24 cellular contexts compared by ENCODE assay signal in the genomic region with DNA sequence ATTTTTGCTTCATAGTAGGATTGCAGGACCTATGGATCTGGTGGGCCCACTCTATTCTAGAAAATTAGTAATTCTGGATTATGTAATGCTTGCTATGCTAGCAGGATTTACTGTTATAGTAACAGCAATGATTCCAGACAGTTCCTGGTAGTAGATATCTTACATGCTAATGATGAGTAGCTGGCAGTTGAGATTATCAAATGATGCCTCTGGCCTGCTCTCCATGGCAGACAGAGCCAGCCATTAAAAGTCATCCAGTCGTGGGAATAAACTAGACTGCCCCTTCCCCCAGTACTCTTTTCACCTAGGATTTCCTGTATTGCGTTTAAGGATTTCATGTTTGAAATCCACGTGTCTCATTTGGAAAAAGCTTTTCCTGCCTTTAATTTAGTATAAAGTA.
"Had no signal": no experiment of that assay in that cellular context is flagged by ENCODE, and none has a peak within 500 bp of the region (broad histone marks: within the 10 kb centered on the region; RNA-seq: fewer than 3 reads in every experiment).

No MANE protein-coding gene starts in this region.

- DNase-seq: activated B cell treated with CpG ODN at 0.5 μM for 24 hours; activated CD4-positive, alpha-beta T cell treated with anti-CD3 and anti-CD28 coated beads, Interleukin-2, amount 50 U/mL, for 1 hour; activated CD8-positive, alpha-beta T cell treated with anti-CD3 and anti-CD28 coated beads for 36 hours; activated gamma-delta T cell treated with Interleukin-2 at 50 U/mL for 16 hours; activated naive CD4-positive, alpha-beta T cell treated with anti-CD3 and anti-CD28 coated beads, Interleukin-2, amount 50 U/mL, for 16 hours; activated T-cell treated with anti-CD3 and anti-CD28 coated beads, Interleukin-2, amount 50 U/mL, for 4 hours; dorsolateral prefrontal cortex; effector memory CD4-positive, alpha-beta T cell; hypothalamus; immature natural killer cell; mucosa of descending colon; sigmoid colon; stimulated activated CD4-positive, alpha-beta T cell treated with anti-CD3 and anti-CD28 coated beads, Interleukin-15, amount 100 ng/mL, for 24 hours; stimulated activated CD4-positive, alpha-beta T cell treated with anti-CD3 and anti-CD28 coated beads, Interleukin-2, amount 100 ng/mL, for 24 hours; stimulated activated naive B cell treated with anti-CD40 and anti-IgM and Interleukin-4, amounts not matched to agents 10 μg/mL and 1 μg/mL and 100 μg/mL, for 72 hours; T-helper 2 cell; tibial artery; upper lobe of right lung had no signal

- H3K4me1 ChIP-seq: breast epithelium, tibial artery had no signal

- ATAC-seq: activated CD8-positive, alpha-beta T cell treated with anti-CD3 and anti-CD28 coated beads for 36 hours; activated T-cell treated with anti-CD3 and anti-CD28 coated beads, Interleukin-2, amount 50 U/mL, for 4 hours; activated T-helper 17 cell treated with anti-CD3 and anti-CD28 coated beads, Interleukin-2, amount 50 U/mL, for 72 hours; gastroesophageal sphincter; mucosa of descending colon; natural killer cell treated with Interleukin-12 subunit alpha and Interleukin-12 subunit beta and Interleukin-15 and Interleukin-18, amount 100 ng/mL, for 72 hours; stimulated activated naive B cell treated with anti-CD40 and anti-IgM and Interleukin-4, amounts not matched to agents 10 μg/mL and 1 μg/mL and 100 μg/mL, for 72 hours; upper lobe of right lung had no signal

- H3K9me3 ChIP-seq: breast epithelium, gastroesophageal sphincter, mucosa of descending colon, sigmoid colon, suprapubic skin, tibial artery, upper lobe of right lung had no signal

- H3K27ac ChIP-seq: breast epithelium, dorsolateral prefrontal cortex, gastroesophageal sphincter, sigmoid colon, suprapubic skin, tibial artery, upper lobe of right lung had no signal

- H3K4me3 ChIP-seq: breast epithelium, dorsolateral prefrontal cortex, gastroesophageal sphincter, lung, mucosa of descending colon, sigmoid colon, suprapubic skin, tibial artery, upper lobe of right lung had no signal

- H3K27me3 ChIP-seq: breast epithelium, dorsolateral prefrontal cortex, gastroesophageal sphincter, sigmoid colon, suprapubic skin, tibial artery, upper lobe of right lung had no signal

- H3K36me3 ChIP-seq: breast epithelium, gastroesophageal sphincter, sigmoid colon, suprapubic skin, tibial artery, upper lobe of right lung had no signal
